In the genomic region with DNA sequence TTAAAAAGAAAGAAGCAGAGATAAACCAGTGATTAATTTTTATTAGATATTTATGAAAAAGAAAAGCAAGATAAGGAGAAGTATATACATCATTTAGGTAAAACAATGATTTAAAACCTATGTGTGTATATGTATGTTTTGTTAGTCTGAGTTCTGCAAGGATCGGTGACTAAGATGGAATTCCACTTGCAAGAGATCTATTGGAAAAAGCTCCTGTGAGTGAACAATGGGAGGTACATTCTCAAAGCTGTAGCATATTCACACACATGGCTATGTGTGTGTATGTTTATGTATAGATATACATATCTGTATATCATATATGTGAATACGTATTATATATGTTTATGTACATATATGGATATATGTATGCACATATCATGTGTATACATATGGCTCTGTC, we compare ENCODE assay signal across 9 cellular contexts. TPM values are rescaled to one million over a fixed set of nuclear protein-coding genes. Genes with fewer than 3 reads are reported as not detected.
"Had no signal": no experiment of that assay in that cellular context is flagged by ENCODE, and none has a peak within 500 bp of the region (broad histone marks: within the 10 kb centered on the region; RNA-seq: fewer than 3 reads in every experiment).

No MANE protein-coding gene starts in this region.

- DNase-seq: H9, HCEC 1CT, HFFc6 had no signal

- ATAC-seq: HepG2 had no signal

- H3K27ac ChIP-seq: HL-60 had no signal

- H3K4me3 ChIP-seq: GM23338 had no signal

- FAIRE-seq: H1, H54, HepG2 had no signal

- H3K4me2 ChIP-seq: GM23338 had no signal

RNA-seq across cellular contexts. Expression of a gene that starts 54.4 kb away (rescaled TPM):
- polyA plus RNA-seq: IgD-negative memory B cell had no signal
